ENCODE assay signal across 8 cellular contexts in the genomic region with DNA sequence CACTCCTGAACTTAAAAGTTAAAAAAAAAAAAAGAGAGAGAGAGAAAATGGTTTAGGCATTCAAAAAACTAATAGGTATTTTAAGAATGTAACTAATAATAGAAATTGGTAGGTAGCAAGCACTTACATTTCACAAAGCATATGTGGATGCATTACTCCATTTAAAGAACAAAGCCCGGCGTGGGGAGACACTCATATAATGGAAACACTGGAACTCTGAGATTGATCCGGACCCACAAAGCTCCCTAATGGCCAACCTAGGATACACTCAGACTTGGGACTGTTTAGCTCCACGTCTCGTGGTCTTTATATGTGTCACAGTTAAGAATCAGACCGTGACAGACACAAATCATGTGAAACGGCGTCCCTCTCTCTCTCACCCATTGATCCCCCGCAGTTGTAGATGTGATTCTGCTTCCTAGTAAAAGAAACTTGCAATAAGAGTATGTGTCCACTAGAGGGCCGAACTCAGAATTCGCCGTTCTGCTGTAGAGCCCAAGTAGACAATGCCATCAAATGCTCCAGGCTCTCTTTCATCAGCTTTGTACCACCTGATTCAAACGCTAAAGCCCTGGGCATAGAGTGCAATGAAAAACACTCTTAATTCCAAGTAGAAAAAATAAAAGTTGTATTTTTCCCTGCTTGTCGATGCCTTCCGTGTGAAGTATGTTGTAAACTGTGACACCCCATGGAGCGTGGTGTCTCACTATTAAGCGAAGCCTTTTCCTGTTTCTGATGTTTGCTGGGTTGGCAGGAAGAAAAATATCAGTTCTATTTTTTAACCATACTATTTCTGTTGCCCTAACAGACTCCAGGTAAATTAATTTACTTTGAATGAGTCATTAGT.
A peak's percentile ranks its signal among the peaks of the same experiment; 100 is the strongest.
DNase-seq lines count a peak whose midpoint lies in the region; ATAC-seq lines count a peak whose summit lies in the region.

No MANE protein-coding gene starts in this region.

- H3K9ac ChIP-seq in NT2/D1 (ENCODE audit: insufficient read length, low read depth) = no peak overlapping the region

- H3K4me1 Mint-ChIP-seq in activated T-cell treated with anti-CD3 and anti-CD28 coated beads, Interleukin-2, amount 50 U/mL, for 24 hours (ENCODE audit: low read depth) = peaks cover 4% of the 10 kb centered on the region

- H3K36me3 Mint-ChIP-seq in activated T-cell treated with anti-CD3 and anti-CD28 coated beads, Interleukin-2, amount 50 U/mL, for 24 hours (ENCODE audit: low read depth) = no peaks in the 10 kb centered on the region

- H3K27me3 ChIP-seq in NT2/D1 (ENCODE audit: insufficient read depth, insufficient read length) = no peaks in the 10 kb centered on the region

- no peaks in the 10 kb centered on the region for H3K36me3 ChIP-seq in NT2/D1 (ENCODE audit: insufficient read depth, insufficient read length, low read length)

- H3K27ac Mint-ChIP-seq in activated T-cell treated with anti-CD3 and anti-CD28 coated beads, Interleukin-2, amount 50 U/mL, for 24 hours = no peak overlapping the region

- no peak overlapping the region for H3K4me3 ChIP-seq in NT2/D1 (ENCODE audit: insufficient read length, low read depth)

- H3K4me3 Mint-ChIP-seq in activated T-cell treated with anti-CD3 and anti-CD28 coated beads, Interleukin-2, amount 50 U/mL, for 24 hours = no peak overlapping the region

- DNase-seq in activated T-cell treated with anti-CD3 and anti-CD28 coated beads, Interleukin-2, amount 50 U/mL, for 48 hours = peak; percentile 18 to 20
- DNase-seq in activated T-cell treated with anti-CD3 and anti-CD28 coated beads, Interleukin-2, amount 50 U/mL, for 24 hours = no peak
- peak; percentile 82 for DNase-seq in HT-29 (ENCODE audit: low spot score)
- peak; percentile 71 for DNase-seq in NT2/D1 (ENCODE audit: low read depth, low spot score)
- DNase-seq in T47D (ENCODE audit: low read depth in 1 of 2, low spot score in 1 of 2) = peak; percentile 4 to 63
- peak; percentile 55 for DNase-seq in iris pigment epithelial cell (ENCODE audit: low read depth)
- peak; percentile 2 for DNase-seq in stimulated activated CD4-positive, alpha-beta T cell treated with anti-CD3 and anti-CD28 coated beads, Interleukin-4, amount 100 ng/mL, for 1 hour

- peak; percentile 94 for ATAC-seq in GM21576 (IDR thresholded peaks at IDR 0.05; ENCODE audit: unreplicated experiment)

- no peaks in the 10 kb centered on the region for H3K9me3 ChIP-seq in NT2/D1 (ENCODE audit: insufficient read depth, low read length)

- in situ Hi-C loops in T47D (cut with HindIII; ENCODE audit: low pct_unique_long_range_greater_than_20kb, low sequenced_read_pairs) = no loop called here

- H3K27me3 Mint-ChIP-seq in activated T-cell treated with anti-CD3 and anti-CD28 coated beads, Interleukin-2, amount 50 U/mL, for 24 hours = no peaks in the 10 kb centered on the region

- peaks cover 2% of the 10 kb centered on the region for H3K9me3 Mint-ChIP-seq in activated T-cell treated with anti-CD3 and anti-CD28 coated beads, Interleukin-2, amount 50 U/mL, for 24 hours

- no peaks in the 10 kb centered on the region for H3K4me1 ChIP-seq in NT2/D1 (ENCODE audit: insufficient read depth, insufficient read length)
